Comparison of ENCODE assay signal across 21 cellular contexts in genomic region chr5:120451445-120451844, GRCh38.
"Had no signal": no experiment of that assay in that cellular context is flagged by ENCODE, and none has a peak within 500 bp of the region (broad histone marks: within the 10 kb centered on the region; RNA-seq: fewer than 3 reads in every experiment).

No MANE protein-coding gene starts in this region.

- H3K4me3 ChIP-seq: MG63 had no signal

- H3K9me3 ChIP-seq: MG63, SK-N-SH had no signal

- H3K27me3 ChIP-seq: MG63 had no signal

- DNase-seq: Karpas-422, KG1, MG63, NCI-H1092, NCI-H1105 treated with DMSO at 0.1 percent for 48 hours, NCI-H1417 treated with DMSO at 0.1 percent for 48 hours, NCI-H146, NCI-H187, NCI-H2029, NCI-H2081 treated with DMSO at 0.1 percent for 48 hours, NCI-H2171, NCI-H226, NCI-H446, NCI-H510A, NCI-H524 treated with DMSO at 0.1 percent for 48 hours, NCI-H69, NCI-H774, RPMI8226, SHP77, SK-N-SH had no signal

- H3K4me2 ChIP-seq: SK-N-SH had no signal

- H3K27ac ChIP-seq: HL-60 had no signal

- H3K9ac ChIP-seq: SK-N-SH had no signal

- H3K36me3 ChIP-seq: MG63 had no signal
